Comparison of ENCODE assay signal across 12 cellular contexts in genomic region chr2:105631011-105631410, GRCh38.
DNase-seq lines count a peak whose midpoint lies in the region; ATAC-seq and TF ChIP-seq lines count a peak whose summit lies in the region.
"Had no signal": no experiment of that assay in that cellular context is flagged by ENCODE, and none has a peak within 500 bp of the region (broad histone marks: within the 10 kb centered on the region; RNA-seq: fewer than 3 reads in every experiment).

No MANE protein-coding gene starts in this region.

- H3K36me3 ChIP-seq in KOPT-K1 (ENCODE audit: insufficient read depth, low read length) (no peaks in the 10 kb centered on the region), right lobe of liver (no peaks in the 10 kb centered on the region)

- H3K27ac ChIP-seq in KOPT-K1 (ENCODE audit: low read depth, low read length, poor library complexity, severe bottlenecking) (peak overlapping the region; percentile 59), right lobe of liver (no peak overlapping the region), substantia nigra (ENCODE audit: low read depth, low read length, poor library complexity, severe bottlenecking) (no peak overlapping the region)

- peaks cover 0 to 21% of the 10 kb centered on the region in 2 donors for H3K27me3 ChIP-seq in right lobe of liver

- H3K27ac Mint-ChIP-seq in brain: peak overlapping the region in 3 of 5 experiments; percentile 92 to 96 (median 95)
- H3K27ac Mint-ChIP-seq in type B pancreatic cell: no peak overlapping the region
- H3K27ac Mint-ChIP-seq: B cell; CD4-positive, alpha-beta T cell had no signal

- 13% methylated on average over 2 of the region's 9 CpGs for WGBS in right lobe of liver (ENCODE audit: insufficient coverage, low coverage, low lambda C conversion rate, missing lambda C conversion rate)

- intact Hi-C loops in right lobe of liver (cut with DNase I): no loop called here

- H3K9me3 Mint-ChIP-seq in brain: peaks cover 0 to 9% (median 4%) of the 10 kb centered on the region in 5 experiments
- peaks cover 5% of the 10 kb centered on the region for H3K9me3 Mint-ChIP-seq in type B pancreatic cell
- H3K9me3 Mint-ChIP-seq: CD4-positive, alpha-beta T cell had no signal

- H3K4me3 ChIP-seq in right lobe of liver: no peak overlapping the region

- TF ChIP-seq POLR2A in right lobe of liver (IDR thresholded peaks at IDR 0.05): no peak

- no peak for TF ChIP-seq CTCF in brain (conservative IDR thresholded peaks at IDR 0.05)
- no peak for TF ChIP-seq CTCF in right lobe of liver (IDR thresholded peaks at IDR 0.05)
- no peak for TF ChIP-seq CTCF in type B pancreatic cell (conservative IDR thresholded peaks at IDR 0.05)

- H3K4me1 Mint-ChIP-seq in brain (peaks cover 84% of the 10 kb centered on the region), type B pancreatic cell (ENCODE audit: unreplicated experiment) (peaks cover 8% of the 10 kb centered on the region)
- H3K4me1 Mint-ChIP-seq: B cell had no signal

- H3K4me1 ChIP-seq in right lobe of liver: no peaks in the 10 kb centered on the region

- H3K36me3 Mint-ChIP-seq in brain: no peaks in the 10 kb centered on the region
- H3K36me3 Mint-ChIP-seq in type B pancreatic cell: no peaks in the 10 kb centered on the region

- ATAC-seq in right lobe of liver (peak; percentile 38 to 57 (median 46)), GM21576 (IDR thresholded peaks at IDR 0.05; ENCODE audit: unreplicated experiment) (no peak), GM21515 (IDR thresholded peaks at IDR 0.05; ENCODE audit: unreplicated experiment) (no peak)

- no peak for DNase-seq in right lobe of liver
- DNase-seq in type B pancreatic cell (ENCODE audit: extremely low spot score, unreplicated experiment): peak; percentile 11
- DNase-seq in substantia nigra (lab: John Stamatoyannopoulos, UW): no peak
- DNase-seq: C1 segment of cervical spinal cord; CD4-positive, alpha-beta T cell; DMS79; IMR-90 had no signal

- H3K27me3 Mint-ChIP-seq in brain (no peaks in the 10 kb centered on the region), type B pancreatic cell (peaks cover 24% of the 10 kb centered on the region)
- H3K27me3 Mint-ChIP-seq: CD4-positive, alpha-beta T cell had no signal

- H3K4me3 Mint-ChIP-seq in brain: no peak overlapping the region
- H3K4me3 Mint-ChIP-seq in type B pancreatic cell: no peak overlapping the region
- H3K4me3 Mint-ChIP-seq: B cell; CD4-positive, alpha-beta T cell had no signal

- H3K9me3 ChIP-seq in KOPT-K1 (ENCODE audit: insufficient read depth, low read length, poor library complexity, severe bottlenecking) (peaks cover 31% of the 10 kb centered on the region), right lobe of liver (no peaks in the 10 kb centered on the region)

Comparison
In these comparisons a context has a peak if more than half of its experiments do, and no peak if none do; other contexts are left out.
1. ATAC-seq: peak in right lobe of liver (4 of 4); none in GM21576 (single experiment) and GM21515 (single experiment).